ENCODE assay signal across 18 cellular contexts in genomic region chr11:91495837-91496236, GRCh38.
"Had no signal": no experiment of that assay in that cellular context is flagged by ENCODE, and none has a peak within 500 bp of the region (broad histone marks: within the 10 kb centered on the region; RNA-seq: fewer than 3 reads in every experiment).

No MANE protein-coding gene starts in this region.

- DNase-seq: activated CD4-positive, alpha-beta memory T cell treated with anti-CD3 and anti-CD28 coated beads for 36 hours; activated CD4-positive, alpha-beta T cell treated with anti-CD3 and anti-CD28 coated beads, Interleukin-2, amount 10 ng/mL, durations not matched to agents 7 days and 5 days; activated CD8-positive, alpha-beta memory T cell treated with anti-CD3 and anti-CD28 coated beads for 24 hours; activated effector memory CD4-positive, alpha-beta T cell treated with anti-CD3 and anti-CD28 coated beads, Interleukin-2, amount 50 U/mL, for 16 hours; activated naive CD4-positive, alpha-beta T cell treated with Interleukin-2 at 50 U/mL for 16 hours; activated naive CD8-positive, alpha-beta T cell treated with anti-CD3 and anti-CD28 coated beads, Interleukin-2, amount 50 U/mL, for 24 hours; activated T-cell treated with anti-CD3 and anti-CD28 coated beads, Interleukin-2, amount 50 U/mL, for 4 hours; amniotic stem cell; Karpas-422; NCI-H1092; NCI-H1417; NCI-H1930; NCI-H2171; NCI-H2227 treated with DMSO at 0.1 percent for 48 hours; NCI-H774; RPMI8226 had no signal

- H3K27ac ChIP-seq: SK-N-MC had no signal

- H3K4me3 ChIP-seq: K562, SK-N-MC had no signal
